In genomic region chr5:55303238-55303690, GRCh38 we compare ENCODE assay signal across 12 cellular contexts. TPM values are rescaled to one million over a fixed set of nuclear protein-coding genes. Genes with fewer than 3 reads are reported as not detected.
DNase-seq lines count a peak whose midpoint lies in the region; ATAC-seq and TF ChIP-seq lines count a peak whose summit lies in the region.
"Had no signal": no experiment of that assay in that cellular context is flagged by ENCODE, and none has a peak within 500 bp of the region (broad histone marks: within the 10 kb centered on the region; RNA-seq: fewer than 3 reads in every experiment).

No MANE protein-coding gene starts in this region.

- DNase-seq in HFFc6 = peak; percentile 91
- DNase-seq in UCSD-AML1 (lab: John Stamatoyannopoulos, UW; ENCODE audit: unreplicated experiment) = peak; percentile 11
- DNase-seq in foreskin keratinocyte = peak; percentile 78 to 86
- no peak for DNase-seq in T-helper 9 cell
- no peak for DNase-seq in NCI-H345 treated with DMSO at 0.1 percent for 48 hours (lab: John Stamatoyannopoulos, UW; ENCODE audit: unreplicated experiment)
- DNase-seq: activated naive CD4-positive, alpha-beta T cell; NCI-H1092 had no signal

- peaks cover 16% of the 10 kb centered on the region for H3K4me1 ChIP-seq in foreskin keratinocyte

- no peak for TF ChIP-seq CTCF in HFFc6 (IDR thresholded peaks at IDR 0.05)
- no peak for TF ChIP-seq CTCF in foreskin keratinocyte (conservative IDR thresholded peaks at IDR 0.05)

- H3K9me3 Mint-ChIP-seq in HFFc6 = peaks cover 37% of the 10 kb centered on the region
- peaks cover 3% of the 10 kb centered on the region for H3K9me3 Mint-ChIP-seq in stimulated activated memory B cell treated with anti-CD40 and anti-IgM and Interleukin-4, amounts not matched to agents 10 μg/mL and 1 μg/mL and 100 μg/mL, for 72 hours

- no peaks in the 10 kb centered on the region; the same call in none of the 2 replicates for H3K4me1 Mint-ChIP-seq in HFFc6 (ENCODE audit: low read depth)
- peaks cover 15% of the 10 kb centered on the region for H3K4me1 Mint-ChIP-seq in stimulated activated memory B cell treated with anti-CD40 and anti-IgM and Interleukin-4, amounts not matched to agents 10 μg/mL and 1 μg/mL and 100 μg/mL, for 72 hours

- peak overlapping the region; percentile 67 for H3K4me3 Mint-ChIP-seq in HFFc6
- no peak overlapping the region for H3K4me3 Mint-ChIP-seq in stimulated activated memory B cell treated with anti-CD40 and anti-IgM and Interleukin-4, amounts not matched to agents 10 μg/mL and 1 μg/mL and 100 μg/mL, for 72 hours

- peak overlapping the region; percentile 76 for H3K27ac Mint-ChIP-seq in HFFc6
- H3K27ac Mint-ChIP-seq in stimulated activated memory B cell treated with anti-CD40 and anti-IgM and Interleukin-4, amounts not matched to agents 10 μg/mL and 1 μg/mL and 100 μg/mL, for 72 hours = peak overlapping the region; percentile 66

- H3K36me3 Mint-ChIP-seq in HFFc6 (ENCODE audit: low read depth) = peaks cover 38% of the 10 kb centered on the region
- H3K36me3 Mint-ChIP-seq in stimulated activated memory B cell treated with anti-CD40 and anti-IgM and Interleukin-4, amounts not matched to agents 10 μg/mL and 1 μg/mL and 100 μg/mL, for 72 hours = peaks cover 8% of the 10 kb centered on the region

- ATAC-seq in foreskin keratinocyte = peak; percentile 65
- no peak for ATAC-seq in stimulated activated memory B cell treated with anti-CD40 and anti-IgM and Interleukin-4, amounts not matched to agents 10 μg/mL and 1 μg/mL and 100 μg/mL, for 72 hours
- ATAC-seq in GM18870 (IDR thresholded peaks at IDR 0.05; ENCODE audit: unreplicated experiment) = no peak
- no peak for ATAC-seq in HG03432 (IDR thresholded peaks at IDR 0.05; ENCODE audit: unreplicated experiment)
- ATAC-seq: SK-N-SH treated with all-trans-retinoic acid at 6 μM for 48 hours had no signal

- no peaks in the 10 kb centered on the region; the same call in 1 of the 2 replicates for H3K27me3 Mint-ChIP-seq in HFFc6 (ENCODE audit: insufficient read depth)
- H3K27me3 Mint-ChIP-seq in stimulated activated memory B cell treated with anti-CD40 and anti-IgM and Interleukin-4, amounts not matched to agents 10 μg/mL and 1 μg/mL and 100 μg/mL, for 72 hours = no peaks in the 10 kb centered on the region

- peak overlapping the region; percentile 7 for H3K27ac ChIP-seq in foreskin keratinocyte
- H3K27ac ChIP-seq: vagina had no signal

- no peaks in the 10 kb centered on the region for H3K27me3 ChIP-seq in foreskin keratinocyte
- H3K27me3 ChIP-seq: vagina had no signal

RNA-seq across cellular contexts. Expression of gene DHX29, which starts 4.2 kb away (rescaled TPM):
- 10 to 100 TPM; 35.7 to 45.8 (median 41.7) TPM for total RNA-seq in HFFc6 (2021; fragmentation: NEBNext Ultra II Directional; extraction: Animal tissue kit (Norgen Biotek cat#: 25700))
- total RNA-seq in foreskin keratinocyte = 35.0 and 37.5 TPM in 2 replicates
- polyA plus RNA-seq in foreskin keratinocyte = 10.2 and 12.6 TPM in 2 replicates

RNA-seq across cellular contexts. Expression of gene MTREX, which starts 4.5 kb away (rescaled TPM):
- 10 to 100 TPM; 65.1 to 78.2 (median 70.1) TPM for total RNA-seq in HFFc6 (2021; fragmentation: NEBNext Ultra II Directional; extraction: Animal tissue kit (Norgen Biotek cat#: 25700))
- 60.9 and 65.5 TPM in 2 replicates for total RNA-seq in foreskin keratinocyte
- 25.1 and 31.6 TPM in 2 replicates for polyA plus RNA-seq in foreskin keratinocyte

Comparison
In these comparisons a context has a peak if more than half of its experiments do, and no peak if none do; other contexts are left out.
1. DNase-seq: peak in HFFc6 (single experiment), UCSD-AML1 (single experiment) and foreskin keratinocyte (2 of 2); none in T-helper 9 cell (single experiment) and NCI-H345 treated with DMSO at 0.1 percent for 48 hours (single experiment).